Comparison of ENCODE assay signal across 18 cellular contexts in the genomic region with DNA sequence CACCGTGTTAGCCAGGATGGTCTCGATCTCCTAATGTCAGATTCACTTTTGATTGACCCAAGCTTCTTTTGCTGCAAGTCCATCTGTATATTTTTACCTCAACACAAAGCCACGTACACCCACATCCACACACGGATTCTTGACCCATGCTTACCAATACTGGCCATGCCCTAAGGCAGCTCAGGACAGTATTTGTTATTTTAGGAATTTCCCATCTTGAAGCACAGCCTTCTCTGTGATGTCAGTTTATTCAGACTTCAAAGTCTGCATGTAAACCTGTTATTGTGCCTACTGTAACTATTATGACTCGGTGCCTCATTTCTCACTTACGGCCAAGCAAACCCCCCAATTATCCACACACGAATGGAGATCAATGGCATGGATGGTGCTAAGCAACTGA. TPM values are rescaled to one million over a fixed set of nuclear protein-coding genes. Genes with fewer than 3 reads are reported as not detected.
DNase-seq lines count a peak whose midpoint lies in the region; ATAC-seq and TF ChIP-seq lines count a peak whose summit lies in the region.
"Had no signal": no experiment of that assay in that cellular context is flagged by ENCODE, and none has a peak within 500 bp of the region (broad histone marks: within the 10 kb centered on the region; RNA-seq: fewer than 3 reads in every experiment).

No MANE protein-coding gene starts in this region.

- no peak overlapping the region for H2BK12ac ChIP-seq in trophoblast cell (ENCODE audit: low read length)

- peaks cover 3% of the 10 kb centered on the region for H3K9me3 Mint-ChIP-seq in activated naive CD8-positive, alpha-beta T cell treated with anti-CD3 and anti-CD28 coated beads, Interleukin-2, amount 50 U/mL, for 24 hours
- H3K9me3 Mint-ChIP-seq: H9 had no signal

- WGBS in mammary epithelial cell (ENCODE audit: low coverage, missing lambda C conversion rate), result 75% methylated on average over 7 of the region's 7 CpGs
- WGBS in trophoblast cell (ENCODE audit: extremely low coverage, insufficient coverage, insufficient read length), result no CpG with 5 or more reads among the region's 7 CpGs

- H3K79me1 ChIP-seq in trophoblast cell (ENCODE audit: low read length), result no peaks in the 10 kb centered on the region

- H3K27ac ChIP-seq in mammary epithelial cell (ENCODE audit: insufficient read depth, low read depth, low read length) (no peak overlapping the region), trophoblast cell (ENCODE audit: low read depth, low read length) (no peak overlapping the region), PC-9 (no peak overlapping the region)

- POLR2A ChIA-PET in PC-9 (lab: Charles Lee; ENCODE audit: unreplicated experiment), result no interaction called here

- no peaks in the 10 kb centered on the region for H3K36me3 ChIP-seq in mammary epithelial cell (ENCODE audit: insufficient read depth, low read length)
- no peaks in the 10 kb centered on the region for H3K36me3 ChIP-seq in trophoblast cell (ENCODE audit: control insufficient read depth in 1 of 2, insufficient read depth in 2 of 2, low read length in 2 of 2)
- no peaks in the 10 kb centered on the region for H3K36me3 ChIP-seq in PC-9 (ENCODE audit: low read depth)
- no peaks in the 10 kb centered on the region for H3K36me3 ChIP-seq in mucosa of descending colon (ENCODE audit: low read depth)
- H3K36me3 ChIP-seq: BE2C had no signal

- CTCF ChIA-PET in mammary epithelial cell (lab: Charles Lee; ENCODE audit: low non-redundant PET), result no interaction called here
- CTCF ChIA-PET in PC-9 (lab: Charles Lee), result no interaction called here

- no peak overlapping the region for H4K8ac ChIP-seq in trophoblast cell (ENCODE audit: low read depth, low read length)

- no peaks in the 10 kb centered on the region for H3K36me3 Mint-ChIP-seq in activated naive CD8-positive, alpha-beta T cell treated with anti-CD3 and anti-CD28 coated beads, Interleukin-2, amount 50 U/mL, for 24 hours (ENCODE audit: low read depth)
- H3K36me3 Mint-ChIP-seq: CD4-positive, CD25-positive, alpha-beta regulatory T cell; CD8-positive, alpha-beta memory T cell had no signal

- no peak overlapping the region for H3K18ac ChIP-seq in trophoblast cell (ENCODE audit: low read length)

- H3K27me3 ChIP-seq in mammary epithelial cell (ENCODE audit: insufficient read depth, low read length), result no peaks in the 10 kb centered on the region
- no peaks in the 10 kb centered on the region for H3K27me3 ChIP-seq in trophoblast cell (ENCODE audit: insufficient read depth, low read length)
- no peaks in the 10 kb centered on the region for H3K27me3 ChIP-seq in PC-9 (ENCODE audit: insufficient read depth, low read depth)
- H3K27me3 ChIP-seq: BE2C had no signal

- in situ Hi-C loops in mammary epithelial cell (cut with MboI; ENCODE audit: low sequenced_read_pairs in 2 of 2), result no loop called here

- H3K4me1 ChIP-seq in mammary epithelial cell (ENCODE audit: insufficient read depth, low read length) (peaks cover 18% of the 10 kb centered on the region), trophoblast cell (ENCODE audit: control insufficient read depth in 1 of 2, insufficient read depth in 2 of 2, low read length in 2 of 2) (no peaks in the 10 kb centered on the region), PC-9 (replicated peaks; ENCODE audit: insufficient read depth) (peaks cover 19% of the 10 kb centered on the region), mucosa of descending colon (ENCODE audit: low read depth) (no peaks in the 10 kb centered on the region)
- H3K4me1 ChIP-seq: BE2C had no signal

- H4K91ac ChIP-seq in trophoblast cell (ENCODE audit: low read depth, low read length), result no peak overlapping the region

- peak; percentile 13 for DNase-seq in EL
- peak; percentile 64 for DNase-seq in M059J (ENCODE audit: low read depth)
- DNase-seq in mammary epithelial cell, result peak; percentile 45
- DNase-seq in trophoblast cell, result peak; percentile 83 to 93
- DNase-seq in PC-9, result no peak
- no peak for DNase-seq in activated naive CD8-positive, alpha-beta T cell treated with anti-CD3 and anti-CD28 coated beads, Interleukin-2, amount 50 U/mL, for 24 hours
- DNase-seq in mucosa of descending colon, result no peak
- DNase-seq: ACHN; BE2C; C1 segment of cervical spinal cord; CD4-positive, CD25-positive, alpha-beta regulatory T cell; CD8-positive, alpha-beta memory T cell; COR-L47; DMS 273 treated with DMSO at 0.1 percent for 48 hours; DMS53; DND-41; H9 had no signal

- no peak overlapping the region for H3K27ac Mint-ChIP-seq in activated naive CD8-positive, alpha-beta T cell treated with anti-CD3 and anti-CD28 coated beads, Interleukin-2, amount 50 U/mL, for 24 hours
- H3K27ac Mint-ChIP-seq: CD4-positive, CD25-positive, alpha-beta regulatory T cell; CD8-positive, alpha-beta memory T cell; H9 had no signal

- H2AFZ ChIP-seq in mammary epithelial cell (ENCODE audit: low read depth, low read length) (no peak overlapping the region), trophoblast cell (ENCODE audit: insufficient read depth, low read length, poor library complexity) (no peak overlapping the region), PC-9 (no peak overlapping the region)

- H4K12ac ChIP-seq in trophoblast cell (ENCODE audit: low read depth, low read length), result no peak overlapping the region

- no peak overlapping the region for H3K14ac ChIP-seq in trophoblast cell (ENCODE audit: low read length)

- no peaks in the 10 kb centered on the region for H3K9me2 ChIP-seq in PC-9 (ENCODE audit: insufficient read depth)

- H4K20me1 ChIP-seq in mammary epithelial cell (ENCODE audit: insufficient read depth, low read length), result no peaks in the 10 kb centered on the region
- H4K20me1 ChIP-seq in PC-9 (ENCODE audit: insufficient read depth), result no peaks in the 10 kb centered on the region

- peaks cover 16% of the 10 kb centered on the region for H3F3A ChIP-seq in PC-9 (ENCODE audit: insufficient read depth, low read depth)

- H3K4me2 ChIP-seq in mammary epithelial cell (ENCODE audit: insufficient read depth, low read depth, low read length) (no peak overlapping the region), trophoblast cell (ENCODE audit: low read length) (no peak overlapping the region), PC-9 (no peak overlapping the region)

- H3K9me3 ChIP-seq in mammary epithelial cell (replicated peaks; ENCODE audit: insufficient read depth, low read length) (no peaks in the 10 kb centered on the region), trophoblast cell (ENCODE audit: insufficient read depth, low read depth, low read length) (no peaks in the 10 kb centered on the region), PC-9 (ENCODE audit: insufficient read depth, low read depth) (peaks cover 6% of the 10 kb centered on the region; the same call in 1 of the 2 replicates), mucosa of descending colon (no peaks in the 10 kb centered on the region)
- H3K9me3 ChIP-seq: BE2C had no signal

- TF ChIP-seq CTCF in mammary epithelial cell (conservative IDR thresholded peaks at IDR 0.05 in 1 of 2, IDR thresholded peaks at IDR 0.05 in 1 of 2; ENCODE audit: extremely low read depth in 1 of 2, insufficient read depth in 1 of 2, low read depth in 1 of 2, low read length in 2 of 2), result no peak
- no peak for TF ChIP-seq CTCF in PC-9 (conservative IDR thresholded peaks at IDR 0.05)
- no peak for TF ChIP-seq CTCF in mucosa of descending colon (IDR thresholded peaks at IDR 0.05)

- H3K27me3 Mint-ChIP-seq in activated naive CD8-positive, alpha-beta T cell treated with anti-CD3 and anti-CD28 coated beads, Interleukin-2, amount 50 U/mL, for 24 hours, result peaks cover 8% of the 10 kb centered on the region

- no peak overlapping the region for H3K23ac ChIP-seq in trophoblast cell (ENCODE audit: low read length)

- no peak overlapping the region for H2BK5ac ChIP-seq in trophoblast cell (ENCODE audit: low read depth, low read length, poor library complexity)

- no peak overlapping the region for H2BK120ac ChIP-seq in trophoblast cell (ENCODE audit: insufficient read depth, low read length, poor library complexity)

- H3K9ac ChIP-seq in mammary epithelial cell (ENCODE audit: insufficient read depth, low read length) (no peak overlapping the region), trophoblast cell (ENCODE audit: low read length) (no peak overlapping the region)

- H3K79me2 ChIP-seq in mammary epithelial cell (ENCODE audit: insufficient read depth, low read length), result no peaks in the 10 kb centered on the region
- H3K79me2 ChIP-seq in trophoblast cell (ENCODE audit: control insufficient read depth, insufficient read depth, low read length, poor library complexity), result no peaks in the 10 kb centered on the region
- H3K79me2 ChIP-seq in PC-9 (ENCODE audit: low read depth), result no peaks in the 10 kb centered on the region

- ATAC-seq in activated naive CD8-positive, alpha-beta T cell treated with anti-CD3 and anti-CD28 coated beads, Interleukin-2, amount 50 U/mL, for 24 hours, result no peak
- ATAC-seq in mucosa of descending colon, result no peak

- H2AK5ac ChIP-seq in trophoblast cell (ENCODE audit: low read length), result no peak overlapping the region

- no peak overlapping the region for H3K4me3 Mint-ChIP-seq in activated naive CD8-positive, alpha-beta T cell treated with anti-CD3 and anti-CD28 coated beads, Interleukin-2, amount 50 U/mL, for 24 hours
- H3K4me3 Mint-ChIP-seq: CD4-positive, CD25-positive, alpha-beta regulatory T cell; CD8-positive, alpha-beta memory T cell; H9 had no signal

- intact Hi-C loops in mammary epithelial cell (cut with micrococcal nuclease), result no loop called here
- intact Hi-C loops in PC-9 (cut with micrococcal nuclease; ENCODE audit: unreplicated experiment), result no loop called here
- intact Hi-C loops in mucosa of descending colon (cut with DNase I, micrococcal nuclease), result no loop called here

- dilution Hi-C loops in mammary epithelial cell (cut with HindIII; ENCODE audit: low sequenced_read_pairs), result no loop called here

- H3K4me3 ChIP-seq in mammary epithelial cell (replicated peaks in 1 of 3; ENCODE audit: insufficient read depth in 1 of 3, low read depth in 2 of 3, low read length in 3 of 3) (no peak overlapping the region), trophoblast cell (ENCODE audit: low read depth, low read length) (no peak overlapping the region), PC-9 (no peak overlapping the region), mucosa of descending colon (no peak overlapping the region)

- BruUV-seq in mammary epithelial cell (replicated peaks; lab: Mats Ljungman, UMichigan) (no TSS peak), PC-9 (replicated peaks; lab: Mats Ljungman, UMichigan) (no TSS peak)

- H3K4ac ChIP-seq in trophoblast cell (ENCODE audit: low read depth, low read length), result no peak overlapping the region

- no peaks in the 10 kb centered on the region for H3K4me1 Mint-ChIP-seq in activated naive CD8-positive, alpha-beta T cell treated with anti-CD3 and anti-CD28 coated beads, Interleukin-2, amount 50 U/mL, for 24 hours
- H3K4me1 Mint-ChIP-seq: CD4-positive, CD25-positive, alpha-beta regulatory T cell; CD8-positive, alpha-beta memory T cell had no signal

RNA-seq across cellular contexts. Expression of a gene that starts 17.4 kb away (rescaled TPM):
- total RNA-seq in M059J (2014; rRNA removed; shearing (Covaris generic)), result 0.25 and 0.39 TPM in 2 replicates
- total RNA-seq in mammary epithelial cell (under 1 TPM in 1 of 2 donors, not detected in 1; 0.17 TPM), PC-9 (2021) (not detected in 2 replicates), mucosa of descending colon (under 1 TPM in 1 of 3 donors, not detected in 2; 0.43 TPM)
- not detected for polyA plus RNA-seq in mammary epithelial cell
- not detected for polyA minus RNA-seq in mammary epithelial cell
- polyA plus RNA-seq in trophoblast cell (2013), result 3.5 and 3.8 TPM in 2 replicates
- total RNA-seq: CD4-positive, CD25-positive, alpha-beta regulatory T cell; CD8-positive, alpha-beta memory T cell; HepG2 had no signal
- polyA plus RNA-seq: CD4-positive, CD25-positive, alpha-beta regulatory T cell; CD8-positive, alpha-beta memory T cell; HepG2 had no signal

Comparison
In these comparisons a context has a peak if more than half of its experiments do, and no peak if none do; other contexts are left out.
1. DNase-seq: peak in EL (single experiment), M059J (single experiment), mammary epithelial cell (single experiment) and trophoblast cell (2 of 2); none in PC-9 (0 of 2), activated naive CD8-positive, alpha-beta T cell treated with anti-CD3 and anti-CD28 coated beads, Interleukin-2, amount 50 U/mL, for 24 hours (single experiment) and mucosa of descending colon (0 of 3).